19 cellular contexts compared by ENCODE assay signal in genomic region chr17:44118427-44119050, GRCh38. TPM values are rescaled to one million over a fixed set of nuclear protein-coding genes. Genes with fewer than 3 reads are reported as not detected.
DNase-seq lines count a peak whose midpoint lies in the region; ATAC-seq and TF ChIP-seq lines count a peak whose summit lies in the region.
"Had no signal": no experiment of that assay in that cellular context is flagged by ENCODE, and none has a peak within 500 bp of the region (broad histone marks: within the 10 kb centered on the region; RNA-seq: fewer than 3 reads in every experiment).

No MANE protein-coding gene starts in this region.

- no peak for DNase-seq in activated CD8-positive, alpha-beta T cell treated with anti-CD3 and anti-CD28 coated beads, Interleukin-2, amount 10 ng/mL, durations not matched to agents 7 days and 5 days
- no peak for DNase-seq in activated CD8-positive, alpha-beta T cell treated with anti-CD3 and anti-CD28 coated beads for 36 hours
- peak; percentile 59 for DNase-seq in islet precursor cell
- DNase-seq in stimulated activated naive B cell treated with anti-CD40 and anti-IgM and Interleukin-4, amounts not matched to agents 10 μg/mL and 1 μg/mL and 100 μg/mL, for 72 hours = no peak
- DNase-seq in GM13976 (ENCODE audit: low spot score) = no peak
- no peak for DNase-seq in stimulated activated CD4-positive, alpha-beta T cell treated with anti-CD3 and anti-CD28 coated beads, Interleukin-4, amount 100 ng/mL, for 4 hours
- no peak for DNase-seq in NCI-H2107 treated with DMSO at 0.1 percent for 48 hours (lab: John Stamatoyannopoulos, UW; ENCODE audit: unreplicated experiment)
- DNase-seq: central memory CD4-positive, alpha-beta T cell; effector CD8-positive, alpha-beta T cell; left lung; NCI-H1694; NCI-H446 treated with DMSO at 0.1 percent for 48 hours; ovary; Right ventricle myocardium superior; upper lobe of left lung had no signal

- H3K27ac Mint-ChIP-seq in activated CD8-positive, alpha-beta T cell treated with anti-CD3 and anti-CD28 coated beads, Interleukin-2, amount 10 ng/mL, durations not matched to agents 7 days and 5 days = peak overlapping the region; percentile 19
- H3K27ac Mint-ChIP-seq in activated CD8-positive, alpha-beta T cell treated with anti-CD3 and anti-CD28 coated beads for 36 hours = no peak overlapping the region
- H3K27ac Mint-ChIP-seq in activated T-helper 17 cell treated with anti-CD3 and anti-CD28 coated beads, Interleukin-2, amount 50 U/mL, for 72 hours = peak overlapping the region; percentile 6
- H3K27ac Mint-ChIP-seq in stimulated activated naive B cell treated with anti-CD40 and anti-IgM and Interleukin-4, amounts not matched to agents 10 μg/mL and 1 μg/mL and 100 μg/mL, for 72 hours = peak overlapping the region; percentile 80
- H3K27ac Mint-ChIP-seq: T-helper 1 cell treated with Interleukin-12 subunit alpha and Interleukin-12 subunit beta and Interleukin-4 antibody, amounts not matched to agents 30 μg/mL and 1 μg/mL, for 36 hours had no signal

- POLR2A ChIA-PET in activated CD8-positive, alpha-beta T cell treated with anti-CD3 and anti-CD28 coated beads, Interleukin-2, amount 10 ng/mL, durations not matched to agents 7 days and 5 days (lab: Charles Lee) = interaction anchor here (0.6 kb wide), 1 partner anchor 58 kb away, joined by 3 read pairs; no protein-coding TSS in a partner anchor
- POLR2A ChIA-PET in activated CD8-positive, alpha-beta T cell treated with anti-CD3 and anti-CD28 coated beads for 36 hours (lab: Charles Lee) = interaction anchor here (1.0 to 2.2 kb wide), 2 partner anchors 49 to 52 kb away, joined by 4 to 6 read pairs; partner anchors contain the start of gene LSM12

- ATAC-seq in activated CD8-positive, alpha-beta T cell treated with anti-CD3 and anti-CD28 coated beads, Interleukin-2, amount 10 ng/mL, durations not matched to agents 7 days and 5 days = no peak
- no peak for ATAC-seq in activated CD8-positive, alpha-beta T cell treated with anti-CD3 and anti-CD28 coated beads for 36 hours
- ATAC-seq in activated T-helper 17 cell treated with anti-CD3 and anti-CD28 coated beads, Interleukin-2, amount 50 U/mL, for 72 hours (replicated peaks) = no peak
- ATAC-seq in stimulated activated naive B cell treated with anti-CD40 and anti-IgM and Interleukin-4, amounts not matched to agents 10 μg/mL and 1 μg/mL and 100 μg/mL, for 72 hours (replicated peaks) = no peak
- ATAC-seq: left lung had no signal

- intact Hi-C loops in activated CD8-positive, alpha-beta T cell treated with anti-CD3 and anti-CD28 coated beads for 36 hours (cut with micrococcal nuclease) = no loop called here

- CTCF ChIA-PET in activated CD8-positive, alpha-beta T cell treated with anti-CD3 and anti-CD28 coated beads, Interleukin-2, amount 10 ng/mL, durations not matched to agents 7 days and 5 days (lab: Charles Lee) = interaction anchor here (0.7 to 1.3 kb wide), 4 partner anchors 10 to 405 kb away, joined by 3 read pairs; no protein-coding TSS in a partner anchor
- CTCF ChIA-PET in activated CD8-positive, alpha-beta T cell treated with anti-CD3 and anti-CD28 coated beads for 36 hours (lab: Charles Lee) = no interaction called here

- H3K9me3 Mint-ChIP-seq in activated CD8-positive, alpha-beta T cell treated with anti-CD3 and anti-CD28 coated beads, Interleukin-2, amount 10 ng/mL, durations not matched to agents 7 days and 5 days (ENCODE audit: insufficient read depth) = no peaks in the 10 kb centered on the region
- H3K9me3 Mint-ChIP-seq in activated CD8-positive, alpha-beta T cell treated with anti-CD3 and anti-CD28 coated beads for 36 hours = no peaks in the 10 kb centered on the region
- no peaks in the 10 kb centered on the region for H3K9me3 Mint-ChIP-seq in activated T-helper 17 cell treated with anti-CD3 and anti-CD28 coated beads, Interleukin-2, amount 50 U/mL, for 72 hours
- H3K9me3 Mint-ChIP-seq in stimulated activated naive B cell treated with anti-CD40 and anti-IgM and Interleukin-4, amounts not matched to agents 10 μg/mL and 1 μg/mL and 100 μg/mL, for 72 hours = no peaks in the 10 kb centered on the region
- H3K9me3 Mint-ChIP-seq: T-helper 1 cell treated with Interleukin-12 subunit alpha and Interleukin-12 subunit beta and Interleukin-4 antibody, amounts not matched to agents 30 μg/mL and 1 μg/mL, for 36 hours had no signal

- in situ Hi-C loops in GM13976 (cut with MboI; ENCODE audit: low sequenced_read_pairs, unreplicated experiment) = no loop called here

- H3K36me3 Mint-ChIP-seq in activated CD8-positive, alpha-beta T cell treated with anti-CD3 and anti-CD28 coated beads, Interleukin-2, amount 10 ng/mL, durations not matched to agents 7 days and 5 days (ENCODE audit: low read depth) = no peaks in the 10 kb centered on the region
- no peaks in the 10 kb centered on the region for H3K36me3 Mint-ChIP-seq in activated CD8-positive, alpha-beta T cell treated with anti-CD3 and anti-CD28 coated beads for 36 hours (ENCODE audit: low read depth)
- H3K36me3 Mint-ChIP-seq in activated T-helper 17 cell treated with anti-CD3 and anti-CD28 coated beads, Interleukin-2, amount 50 U/mL, for 72 hours (ENCODE audit: low read depth) = peaks cover 11% of the 10 kb centered on the region
- H3K36me3 Mint-ChIP-seq in stimulated activated naive B cell treated with anti-CD40 and anti-IgM and Interleukin-4, amounts not matched to agents 10 μg/mL and 1 μg/mL and 100 μg/mL, for 72 hours = peaks cover 4 to 17% of the 10 kb centered on the region in 2 donors

- no peak for TF ChIP-seq CTCF in activated CD8-positive, alpha-beta T cell treated with anti-CD3 and anti-CD28 coated beads for 36 hours (IDR thresholded peaks at IDR 0.05)
- no peak for TF ChIP-seq CTCF in GM13976 (IDR thresholded peaks at IDR 0.05; ENCODE audit: borderline replicate concordance, control extremely low read depth, extremely low read depth, insufficient read depth, missing control alignments)

- peaks cover 5% of the 10 kb centered on the region for H3K27me3 Mint-ChIP-seq in activated CD8-positive, alpha-beta T cell treated with anti-CD3 and anti-CD28 coated beads, Interleukin-2, amount 10 ng/mL, durations not matched to agents 7 days and 5 days (ENCODE audit: low read depth)
- H3K27me3 Mint-ChIP-seq in activated CD8-positive, alpha-beta T cell treated with anti-CD3 and anti-CD28 coated beads for 36 hours = no peaks in the 10 kb centered on the region
- H3K27me3 Mint-ChIP-seq in activated T-helper 17 cell treated with anti-CD3 and anti-CD28 coated beads, Interleukin-2, amount 50 U/mL, for 72 hours = no peaks in the 10 kb centered on the region
- no peaks in the 10 kb centered on the region for H3K27me3 Mint-ChIP-seq in stimulated activated naive B cell treated with anti-CD40 and anti-IgM and Interleukin-4, amounts not matched to agents 10 μg/mL and 1 μg/mL and 100 μg/mL, for 72 hours

- H3K4me3 Mint-ChIP-seq in activated CD8-positive, alpha-beta T cell treated with anti-CD3 and anti-CD28 coated beads, Interleukin-2, amount 10 ng/mL, durations not matched to agents 7 days and 5 days = no peak overlapping the region
- H3K4me3 Mint-ChIP-seq in activated CD8-positive, alpha-beta T cell treated with anti-CD3 and anti-CD28 coated beads for 36 hours = no peak overlapping the region
- H3K4me3 Mint-ChIP-seq in activated T-helper 17 cell treated with anti-CD3 and anti-CD28 coated beads, Interleukin-2, amount 50 U/mL, for 72 hours = no peak overlapping the region
- H3K4me3 Mint-ChIP-seq in stimulated activated naive B cell treated with anti-CD40 and anti-IgM and Interleukin-4, amounts not matched to agents 10 μg/mL and 1 μg/mL and 100 μg/mL, for 72 hours = no peak overlapping the region
- H3K4me3 Mint-ChIP-seq: T-helper 1 cell treated with Interleukin-12 subunit alpha and Interleukin-12 subunit beta and Interleukin-4 antibody, amounts not matched to agents 30 μg/mL and 1 μg/mL, for 36 hours had no signal

- H3K4me1 Mint-ChIP-seq in activated CD8-positive, alpha-beta T cell treated with anti-CD3 and anti-CD28 coated beads, Interleukin-2, amount 10 ng/mL, durations not matched to agents 7 days and 5 days (ENCODE audit: low read depth) = peaks cover 14% of the 10 kb centered on the region
- H3K4me1 Mint-ChIP-seq in activated CD8-positive, alpha-beta T cell treated with anti-CD3 and anti-CD28 coated beads for 36 hours (ENCODE audit: low read depth) = peaks cover 21% of the 10 kb centered on the region
- peaks cover 16% of the 10 kb centered on the region for H3K4me1 Mint-ChIP-seq in activated T-helper 17 cell treated with anti-CD3 and anti-CD28 coated beads, Interleukin-2, amount 50 U/mL, for 72 hours
- peaks cover 48 to 82% of the 10 kb centered on the region in 2 donors for H3K4me1 Mint-ChIP-seq in stimulated activated naive B cell treated with anti-CD40 and anti-IgM and Interleukin-4, amounts not matched to agents 10 μg/mL and 1 μg/mL and 100 μg/mL, for 72 hours

RNA-seq across cellular contexts. Expression of gene HDAC5, which starts 4.9 kb away (rescaled TPM):
- total RNA-seq in activated CD8-positive, alpha-beta T cell treated with anti-CD3 and anti-CD28 coated beads, Interleukin-2, amount 10 ng/mL, durations not matched to agents 7 days and 5 days = 10 to 100 TPM; 24.0 to 24.9 TPM
- 10 to 100 TPM; 19.1 to 19.3 TPM for total RNA-seq in activated CD8-positive, alpha-beta T cell treated with anti-CD3 and anti-CD28 coated beads for 36 hours
- 10 to 100 TPM; 11.0 to 45.4 TPM for total RNA-seq in activated T-helper 17 cell treated with anti-CD3 and anti-CD28 coated beads, Interleukin-2, amount 50 U/mL, for 72 hours

RNA-seq across cellular contexts. Expression of gene HROB, which starts 23.2 kb away (rescaled TPM):
- total RNA-seq in activated CD8-positive, alpha-beta T cell treated with anti-CD3 and anti-CD28 coated beads, Interleukin-2, amount 10 ng/mL, durations not matched to agents 7 days and 5 days = 10 to 100 TPM; 16.4 to 18.0 TPM
- 10 to 100 TPM; 16.8 to 17.9 TPM for total RNA-seq in activated CD8-positive, alpha-beta T cell treated with anti-CD3 and anti-CD28 coated beads for 36 hours
- 10 to 100 TPM; 17.9 to 23.2 TPM for total RNA-seq in activated T-helper 17 cell treated with anti-CD3 and anti-CD28 coated beads, Interleukin-2, amount 50 U/mL, for 72 hours

RNA-seq across cellular contexts. Expression of gene G6PC3, which starts 48.0 kb away (rescaled TPM):
- total RNA-seq in activated CD8-positive, alpha-beta T cell treated with anti-CD3 and anti-CD28 coated beads, Interleukin-2, amount 10 ng/mL, durations not matched to agents 7 days and 5 days = 10 to 100 TPM; 19.3 to 19.7 TPM
- 10 to 100 TPM; 20.2 to 20.7 TPM for total RNA-seq in activated CD8-positive, alpha-beta T cell treated with anti-CD3 and anti-CD28 coated beads for 36 hours
- 10 to 100 TPM; 14.9 to 22.8 TPM for total RNA-seq in activated T-helper 17 cell treated with anti-CD3 and anti-CD28 coated beads, Interleukin-2, amount 50 U/mL, for 72 hours

RNA-seq across cellular contexts. Expression of gene ASB16, which starts 52.0 kb away (rescaled TPM):
- total RNA-seq in activated CD8-positive, alpha-beta T cell treated with anti-CD3 and anti-CD28 coated beads, Interleukin-2, amount 10 ng/mL, durations not matched to agents 7 days and 5 days = under 1 TPM; 0.26 to 0.42 TPM
- total RNA-seq in activated CD8-positive, alpha-beta T cell treated with anti-CD3 and anti-CD28 coated beads for 36 hours = under 1 TPM; 0.18 to 0.27 TPM
- total RNA-seq in activated T-helper 17 cell treated with anti-CD3 and anti-CD28 coated beads, Interleukin-2, amount 50 U/mL, for 72 hours = under 1 TPM; 0.22 to 0.58 TPM
- total RNA-seq: A172, left lung, smooth muscle cell had no signal

RNA-seq across cellular contexts. Expression of gene LSM12, which starts 52.1 kb away (rescaled TPM):
- total RNA-seq in activated CD8-positive, alpha-beta T cell treated with anti-CD3 and anti-CD28 coated beads, Interleukin-2, amount 10 ng/mL, durations not matched to agents 7 days and 5 days = 10 to 100 TPM; 61.9 to 62.5 TPM
- total RNA-seq in activated CD8-positive, alpha-beta T cell treated with anti-CD3 and anti-CD28 coated beads for 36 hours = 100 to 1,000 TPM; 104 to 110 TPM
- 10 to 100 TPM; 78.6 to 87.6 TPM for total RNA-seq in activated T-helper 17 cell treated with anti-CD3 and anti-CD28 coated beads, Interleukin-2, amount 50 U/mL, for 72 hours
